Comparison of ENCODE assay signal across 11 cellular contexts in genomic region chr11:61922539-61922938, GRCh38. TPM values are rescaled to one million over a fixed set of nuclear protein-coding genes. Genes with fewer than 3 reads are reported as not detected.
DNase-seq lines count a peak whose midpoint lies in the region; ATAC-seq and TF ChIP-seq lines count a peak whose summit lies in the region.
"Had no signal": no experiment of that assay in that cellular context is flagged by ENCODE, and none has a peak within 500 bp of the region (broad histone marks: within the 10 kb centered on the region; RNA-seq: fewer than 3 reads in every experiment).

No MANE protein-coding gene starts in this region.

- CTCF ChIA-PET in mammary epithelial cell (lab: Charles Lee; ENCODE audit: low non-redundant PET) = no interaction called here
- CTCF ChIA-PET in activated naive CD4-positive, alpha-beta T cell treated with anti-CD3 and anti-CD28 coated beads, Interleukin-2, amount 10 ng/mL, durations not matched to agents 7 days and 5 days (lab: Charles Lee) = interaction anchor here (1.8 kb wide), 1 partner anchor 24 kb away, joined by 7 read pairs; no protein-coding TSS in a partner anchor

- H3K9ac ChIP-seq in mammary epithelial cell (ENCODE audit: insufficient read depth, low read length) (no peak overlapping the region), endodermal cell (ENCODE audit: extremely low read depth, low read length, poor library complexity, severe bottlenecking) (no peak overlapping the region)

- intact Hi-C loops in breast epithelium (cut with DNase I; ENCODE audit: low total_unique reads) = no loop called here
- intact Hi-C loops in mammary epithelial cell (cut with micrococcal nuclease) = no loop called here
- intact Hi-C loops in vagina (cut with DNase I) = no loop called here

- BruUV-seq in mammary epithelial cell (replicated peaks; lab: Mats Ljungman, UMichigan) = no TSS peak

- no peak overlapping the region for H2AFZ ChIP-seq in mammary epithelial cell (ENCODE audit: low read depth, low read length)

- no peaks in the 10 kb centered on the region for H3K9me3 ChIP-seq in breast epithelium
- H3K9me3 ChIP-seq in mammary epithelial cell (replicated peaks; ENCODE audit: insufficient read depth, low read length) = no peaks in the 10 kb centered on the region
- no peaks in the 10 kb centered on the region for H3K9me3 ChIP-seq in endodermal cell (ENCODE audit: control insufficient read depth, low read length)
- H3K9me3 ChIP-seq in vagina = no peaks in the 10 kb centered on the region

- H3K36me3 Mint-ChIP-seq in endodermal cell (ENCODE audit: low read depth) (no peaks in the 10 kb centered on the region), mesothelial cell of epicardium (no peaks in the 10 kb centered on the region)
- H3K36me3 Mint-ChIP-seq in activated naive CD4-positive, alpha-beta T cell treated with anti-CD3 and anti-CD28 coated beads, Interleukin-2, amount 10 ng/mL, durations not matched to agents 7 days and 5 days = no peaks in the 10 kb centered on the region

- TF ChIP-seq POLR2A in breast epithelium (IDR thresholded peaks at IDR 0.05) (no peak), vagina (IDR thresholded peaks at IDR 0.05) (no peak)

- no peaks in the 10 kb centered on the region for H3K27me3 ChIP-seq in breast epithelium
- peaks cover 5% of the 10 kb centered on the region for H3K27me3 ChIP-seq in mammary epithelial cell (ENCODE audit: insufficient read depth, low read length)
- H3K27me3 ChIP-seq in endodermal cell (ENCODE audit: control insufficient read depth, insufficient read depth, low read length, poor library complexity, severe bottlenecking) = peaks cover 10% of the 10 kb centered on the region
- H3K27me3 ChIP-seq in vagina = no peaks in the 10 kb centered on the region

- peaks cover 11 to 25% of the 10 kb centered on the region in 2 donors for H3K4me1 ChIP-seq in breast epithelium
- peaks cover 1% of the 10 kb centered on the region for H3K4me1 ChIP-seq in mammary epithelial cell (ENCODE audit: insufficient read depth, low read length)
- H3K4me1 ChIP-seq in endodermal cell (ENCODE audit: control insufficient read depth, insufficient read depth, low read length) = peaks cover 17% of the 10 kb centered on the region
- peaks cover 55% of the 10 kb centered on the region for H3K4me1 ChIP-seq in vagina

- in situ Hi-C loops in mammary epithelial cell (cut with MboI; ENCODE audit: low sequenced_read_pairs in 2 of 2) = no loop called here

- H3K4me2 ChIP-seq in mammary epithelial cell (ENCODE audit: insufficient read depth, low read depth, low read length) = no peak overlapping the region

- H3K4me3 Mint-ChIP-seq in endodermal cell = peak overlapping the region; percentile 15
- H3K4me3 Mint-ChIP-seq in mesothelial cell of epicardium = no peak overlapping the region
- no peak overlapping the region for H3K4me3 Mint-ChIP-seq in activated naive CD4-positive, alpha-beta T cell treated with anti-CD3 and anti-CD28 coated beads, Interleukin-2, amount 10 ng/mL, durations not matched to agents 7 days and 5 days
- H3K4me3 Mint-ChIP-seq: stimulated activated naive CD8-positive, alpha-beta T cell treated with anti-CD3 and anti-CD28 coated beads, Interleukin-15, Interleukin-2, amounts not matched to agents 100 ng/mL and 50 ng/mL, for 24 hours had no signal

- H3K27me3 Mint-ChIP-seq in endodermal cell (ENCODE audit: insufficient read depth) (peaks cover 15% of the 10 kb centered on the region), mesothelial cell of epicardium (ENCODE audit: low read depth) (peaks cover 30% of the 10 kb centered on the region)
- peaks cover 78% of the 10 kb centered on the region for H3K27me3 Mint-ChIP-seq in activated naive CD4-positive, alpha-beta T cell treated with anti-CD3 and anti-CD28 coated beads, Interleukin-2, amount 10 ng/mL, durations not matched to agents 7 days and 5 days

- no peaks in the 10 kb centered on the region for H3K79me2 ChIP-seq in mammary epithelial cell (ENCODE audit: insufficient read depth, low read length)

- peak overlapping the region; percentile 88 for H3K27ac Mint-ChIP-seq in endodermal cell
- peak overlapping the region; percentile 98 for H3K27ac Mint-ChIP-seq in mesothelial cell of epicardium
- H3K27ac Mint-ChIP-seq in activated naive CD4-positive, alpha-beta T cell treated with anti-CD3 and anti-CD28 coated beads, Interleukin-2, amount 10 ng/mL, durations not matched to agents 7 days and 5 days = no peak overlapping the region
- H3K27ac Mint-ChIP-seq: activated T-helper 2 cell treated with anti-CD3 and anti-CD28 coated beads, Interferon-gamma antibody, Interleukin-2, Interleukin-4, amounts not matched to agents 10 μg/mL and 5 μg/mL and 100 μg/mL, durations not matched to agents 14 hours and 24 hours and 36 hours; stimulated activated naive CD8-positive, alpha-beta T cell treated with anti-CD3 and anti-CD28 coated beads, Interleukin-15, Interleukin-2, amounts not matched to agents 100 ng/mL and 50 ng/mL, for 24 hours had no signal

- H3K27ac ChIP-seq in breast epithelium (peak overlapping the region; percentile 86 to 98), mammary epithelial cell (ENCODE audit: insufficient read depth, low read depth, low read length) (no peak overlapping the region), endodermal cell (ENCODE audit: low read depth, low read length) (no peak overlapping the region), vagina (peak overlapping the region; percentile 94)

- H3K36me3 ChIP-seq in breast epithelium (no peaks in the 10 kb centered on the region), mammary epithelial cell (ENCODE audit: insufficient read depth, low read length) (no peaks in the 10 kb centered on the region), endodermal cell (ENCODE audit: control insufficient read depth, insufficient read depth, low read length) (no peaks in the 10 kb centered on the region), vagina (no peaks in the 10 kb centered on the region)

- no peak overlapping the region for H3K4me3 ChIP-seq in breast epithelium
- H3K4me3 ChIP-seq in mammary epithelial cell (replicated peaks in 1 of 3; ENCODE audit: insufficient read depth in 1 of 3, low read depth in 2 of 3, low read length in 3 of 3) = no peak overlapping the region
- no peak overlapping the region for H3K4me3 ChIP-seq in endodermal cell (ENCODE audit: low read length)
- no peak overlapping the region for H3K4me3 ChIP-seq in vagina

- TF ChIP-seq CTCF in breast epithelium (IDR thresholded peaks at IDR 0.05) (no peak), mammary epithelial cell (conservative IDR thresholded peaks at IDR 0.05 in 1 of 2, IDR thresholded peaks at IDR 0.05 in 1 of 2; ENCODE audit: extremely low read depth in 1 of 2, insufficient read depth in 1 of 2, low read depth in 1 of 2, low read length in 2 of 2) (no peak), endodermal cell (conservative IDR thresholded peaks at IDR 0.05) (no peak), mesothelial cell of epicardium (IDR thresholded peaks at IDR 0.05; ENCODE audit: unreplicated experiment) (no peak), vagina (IDR thresholded peaks at IDR 0.05) (no peak)

- 100% methylated on average over 1 of the region's 6 CpGs for WGBS in mammary epithelial cell (ENCODE audit: low coverage, missing lambda C conversion rate)
- 65 to 73% methylated on average over 2 to 6 of the region's 6 CpGs for WGBS in endodermal cell (ENCODE audit: insufficient coverage in 1 of 2, insufficient read length in 1 of 2), 2 experiments

- ATAC-seq in GM19455 (IDR thresholded peaks at IDR 0.05; ENCODE audit: unreplicated experiment) = no peak

- peak in 1 of 2 donors; percentile 59 for DNase-seq in breast epithelium (ENCODE audit: low spot score in 2 of 2)
- no peak for DNase-seq in mammary epithelial cell
- peak; percentile 64 for DNase-seq in endodermal cell
- DNase-seq in mesothelial cell of epicardium (ENCODE audit: low spot score in 2 of 2, unreplicated experiment in 2 of 2) = peak in 1 of 2 experiments; percentile 62
- DNase-seq in vagina (ENCODE audit: extremely low spot score in 2 of 2) = peak in 1 of 2 donors; percentile 95
- no peak for DNase-seq in activated naive CD4-positive, alpha-beta T cell treated with anti-CD3 and anti-CD28 coated beads, Interleukin-2, amount 10 ng/mL, durations not matched to agents 7 days and 5 days
- DNase-seq in activated T-cell treated with anti-CD3 and anti-CD28 coated beads for 4 hours = no peak
- DNase-seq: midbrain had no signal

- H4K20me1 ChIP-seq in mammary epithelial cell (ENCODE audit: insufficient read depth, low read length) = no peaks in the 10 kb centered on the region

- H3K4me1 Mint-ChIP-seq in endodermal cell = peaks cover 56% of the 10 kb centered on the region
- peaks cover 62% of the 10 kb centered on the region for H3K4me1 Mint-ChIP-seq in mesothelial cell of epicardium
- peaks cover 9% of the 10 kb centered on the region for H3K4me1 Mint-ChIP-seq in activated naive CD4-positive, alpha-beta T cell treated with anti-CD3 and anti-CD28 coated beads, Interleukin-2, amount 10 ng/mL, durations not matched to agents 7 days and 5 days

- no peaks in the 10 kb centered on the region for H3K9me3 Mint-ChIP-seq in endodermal cell
- H3K9me3 Mint-ChIP-seq in mesothelial cell of epicardium = no peaks in the 10 kb centered on the region
- no peaks in the 10 kb centered on the region for H3K9me3 Mint-ChIP-seq in activated naive CD4-positive, alpha-beta T cell treated with anti-CD3 and anti-CD28 coated beads, Interleukin-2, amount 10 ng/mL, durations not matched to agents 7 days and 5 days
- H3K9me3 Mint-ChIP-seq: activated T-helper 2 cell treated with anti-CD3 and anti-CD28 coated beads, Interferon-gamma antibody, Interleukin-2, Interleukin-4, amounts not matched to agents 10 μg/mL and 5 μg/mL and 100 μg/mL, durations not matched to agents 14 hours and 24 hours and 36 hours; stimulated activated naive CD8-positive, alpha-beta T cell treated with anti-CD3 and anti-CD28 coated beads, Interleukin-15, Interleukin-2, amounts not matched to agents 100 ng/mL and 50 ng/mL, for 24 hours had no signal

- dilution Hi-C loops in mammary epithelial cell (cut with HindIII; ENCODE audit: low sequenced_read_pairs) = no loop called here

RNA-seq across cellular contexts. Expression of gene RAB3IL1, which starts 5.2 kb away (rescaled TPM):
- total RNA-seq in breast epithelium (10 to 100 TPM; 11.7 to 27.9 (median 22.6) TPM), mammary epithelial cell (1 to 10 TPM; 1.4 to 2.3 TPM), endodermal cell (10 to 100 TPM in 1 of 2 donors, 1 to 10 TPM in 1; 9.7 to 14.9 TPM), mesothelial cell of epicardium (10.6 to 12.0 TPM (median 11.9 TPM) in 3 replicates), vagina (32.2 TPM)
- 1.00 TPM for polyA plus RNA-seq in mammary epithelial cell
- 0.57 TPM for polyA minus RNA-seq in mammary epithelial cell
- 8.2 TPM for polyA plus RNA-seq in endodermal cell (2013, experiment 1 of 2)
- polyA plus RNA-seq in endodermal cell (2013, experiment 2 of 2) = 3.6 TPM
- total RNA-seq: activated T-helper 2 cell treated with anti-CD3 and anti-CD28 coated beads, Interferon-gamma antibody, Interleukin-2, Interleukin-4, amounts not matched to agents 10 μg/mL and 5 μg/mL and 100 μg/mL, durations not matched to agents 14 hours and 24 hours and 36 hours had no signal

RNA-seq across cellular contexts. Expression of gene BEST1, which starts 27.6 kb away (rescaled TPM):
- total RNA-seq in breast epithelium = 10 to 100 TPM in 1 of 3 donors, 1 to 10 TPM in 2; 3.7 to 10.1 (median 5.9) TPM
- total RNA-seq in mammary epithelial cell = under 1 TPM; 0.24 to 0.67 TPM
- polyA plus RNA-seq in mammary epithelial cell = 0.14 TPM
- polyA minus RNA-seq in mammary epithelial cell = 0.26 TPM
- under 1 TPM; 0.26 to 0.40 TPM for total RNA-seq in endodermal cell
- 0.82 TPM for polyA plus RNA-seq in endodermal cell (2013, experiment 1 of 2)
- 0.75 TPM for polyA plus RNA-seq in endodermal cell (2013, experiment 2 of 2)
- 0.64 to 1.1 TPM (median 0.90 TPM) in 3 replicates for total RNA-seq in mesothelial cell of epicardium
- total RNA-seq in vagina = 4.4 TPM
- total RNA-seq: activated T-helper 2 cell treated with anti-CD3 and anti-CD28 coated beads, Interferon-gamma antibody, Interleukin-2, Interleukin-4, amounts not matched to agents 10 μg/mL and 5 μg/mL and 100 μg/mL, durations not matched to agents 14 hours and 24 hours and 36 hours had no signal

RNA-seq across cellular contexts. Expression of gene FADS3, which starts 31.2 kb away (rescaled TPM):
- 100 to 1,000 TPM in 2 of 3 donors, 10 to 100 TPM in 1; 38.8 to 156 (median 112) TPM for total RNA-seq in breast epithelium
- 100 to 1,000 TPM; 149 to 429 TPM for total RNA-seq in mammary epithelial cell
- 128 TPM for polyA plus RNA-seq in mammary epithelial cell
- polyA minus RNA-seq in mammary epithelial cell = 183 TPM
- 10 to 100 TPM; 24.8 to 28.4 TPM for total RNA-seq in endodermal cell
- 13.6 TPM for polyA plus RNA-seq in endodermal cell (2013, experiment 1 of 2)
- polyA plus RNA-seq in endodermal cell (2013, experiment 2 of 2) = 15.8 TPM
- total RNA-seq in mesothelial cell of epicardium = 6.1 to 8.9 TPM (median 8.0 TPM) in 3 replicates
- total RNA-seq in vagina = 41.5 TPM

RNA-seq across cellular contexts. Expression of gene FTH1, which starts 44.9 kb away (rescaled TPM):
- total RNA-seq in breast epithelium (1,000 to 10,000 TPM; 2,151 to 6,439 (median 3,491) TPM), mammary epithelial cell (1,000 to 10,000 TPM; 2,122 to 4,396 TPM), endodermal cell (1,000 to 10,000 TPM; 2,226 to 2,809 TPM), mesothelial cell of epicardium (1,419 to 1,500 TPM (median 1,460 TPM) in 3 replicates), vagina (2,421 TPM)
- polyA plus RNA-seq in mammary epithelial cell = 3,424 TPM
- polyA minus RNA-seq in mammary epithelial cell = 11,932 TPM
- polyA plus RNA-seq in endodermal cell (2013, experiment 1 of 2) = 2,223 TPM
- polyA plus RNA-seq in endodermal cell (2013, experiment 2 of 2) = 2,173 TPM

Comparison
In these comparisons a context has a peak if more than half of its experiments do, and no peak if none do; other contexts are left out.
1. H3K27ac ChIP-seq: peak in breast epithelium (2 of 2) and vagina (single experiment); none in mammary epithelial cell (single experiment) and endodermal cell (single experiment).